ENCODE assay signal across 1 cellular context in genomic region chr18:78979682-78980278, GRCh38.
TF ChIP-seq lines count a peak whose summit lies in the region.

Gene SALL3 (plus strand): TSS chr18:78979818. CDS start chr18:78980275, 457 bp downstream.

TF ChIP-seq in GM23338, 12 proteins besides CTCF, POLR2A, EP300 and RAD21 (continued from another document):
- TF ChIP-seq STAT1 (IDR thresholded peaks at IDR 0.05; ENCODE audit: unreplicated experiment) (no peak), ZNF331 (CRISPR knock-in tag; IDR thresholded peaks at IDR 0.05; ENCODE audit: low read depth) (no peak)
